ENCODE assay signal across 27 cellular contexts in genomic region chrX:39268207-39268606, GRCh38.
A peak's percentile ranks its signal among the peaks of the same experiment; 100 is the strongest.
DNase-seq lines count a peak whose midpoint lies in the region; ATAC-seq and FAIRE-seq lines count a peak whose summit lies in the region.
"Had no signal": no experiment of that assay in that cellular context is flagged by ENCODE, and none has a peak within 500 bp of the region (broad histone marks: within the 10 kb centered on the region; RNA-seq: fewer than 3 reads in every experiment).

No MANE protein-coding gene starts in this region.

- no peaks in the 10 kb centered on the region for H3K27me3 Mint-ChIP-seq in activated CD4-positive, alpha-beta T cell treated with anti-CD3 and anti-CD28 coated beads, Interleukin-2, amount 10 ng/mL, durations not matched to agents 24 days and 14 days
- no peaks in the 10 kb centered on the region for H3K27me3 Mint-ChIP-seq in activated naive CD4-positive, alpha-beta T cell treated with anti-CD3 and anti-CD28 coated beads for 36 hours (ENCODE audit: low read depth)
- no peaks in the 10 kb centered on the region for H3K27me3 Mint-ChIP-seq in activated T-helper 2 cell treated with anti-CD3 and anti-CD28 coated beads, Interferon-gamma antibody, Interleukin-2, Interleukin-4, amounts not matched to agents 10 μg/mL and 5 μg/mL and 100 μg/mL, durations not matched to agents 14 hours and 24 hours and 36 hours (ENCODE audit: low read depth)

- FAIRE-seq in islet of Langerhans (lab: Jason Lieb, UNC): peak; percentile 51
- FAIRE-seq: H54 had no signal

- no peak for ATAC-seq in GM18511 (IDR thresholded peaks at IDR 0.05; ENCODE audit: unreplicated experiment)
- no peak for ATAC-seq in HG02610 (IDR thresholded peaks at IDR 0.05; ENCODE audit: unreplicated experiment)
- ATAC-seq: PC-3 had no signal

- peaks cover 29% of the 10 kb centered on the region for H3K36me3 Mint-ChIP-seq in activated CD4-positive, alpha-beta T cell treated with anti-CD3 and anti-CD28 coated beads, Interleukin-2, amount 10 ng/mL, durations not matched to agents 24 days and 14 days (ENCODE audit: low read depth)
- peaks cover 4% of the 10 kb centered on the region for H3K36me3 Mint-ChIP-seq in activated naive CD4-positive, alpha-beta T cell treated with anti-CD3 and anti-CD28 coated beads for 36 hours (ENCODE audit: low read depth)
- H3K36me3 Mint-ChIP-seq in activated T-helper 2 cell treated with anti-CD3 and anti-CD28 coated beads, Interferon-gamma antibody, Interleukin-2, Interleukin-4, amounts not matched to agents 10 μg/mL and 5 μg/mL and 100 μg/mL, durations not matched to agents 14 hours and 24 hours and 36 hours (ENCODE audit: low read depth): peaks cover 53% of the 10 kb centered on the region
- H3K36me3 Mint-ChIP-seq: CD14-positive monocyte had no signal

- CTCF ChIA-PET in activated naive CD4-positive, alpha-beta T cell treated with anti-CD3 and anti-CD28 coated beads for 36 hours (lab: Charles Lee): interaction anchor here (0.7 kb wide), 1 partner anchor 36 kb away, joined by 3 read pairs; no protein-coding TSS in a partner anchor

- intact Hi-C loops in activated CD4-positive, alpha-beta T cell treated with anti-CD3 and anti-CD28 coated beads, Interleukin-2, amount 10 ng/mL, durations not matched to agents 24 days and 14 days (cut with micrococcal nuclease): loop anchor here (1.0 to 10.0 kb wide), 3 partner anchors 41 to 907 kb away; no protein-coding TSS in a partner anchor
- intact Hi-C loops in activated naive CD4-positive, alpha-beta T cell treated with anti-CD3 and anti-CD28 coated beads for 36 hours (cut with micrococcal nuclease): loop anchor here (1.0 to 10.0 kb wide), 2 partner anchors 41 to 897 kb away; no protein-coding TSS in a partner anchor
- intact Hi-C loops in activated T-helper 2 cell treated with anti-CD3 and anti-CD28 coated beads, Interferon-gamma antibody, Interleukin-2, Interleukin-4, amounts not matched to agents 10 μg/mL and 5 μg/mL and 100 μg/mL, durations not matched to agents 14 hours and 24 hours and 36 hours (cut with micrococcal nuclease): loop anchor here (1.0 to 10.0 kb wide), 2 partner anchors 41 to 227 kb away; no protein-coding TSS in a partner anchor

- peak overlapping the region; percentile 45 for H3K4me3 Mint-ChIP-seq in activated CD4-positive, alpha-beta T cell treated with anti-CD3 and anti-CD28 coated beads, Interleukin-2, amount 10 ng/mL, durations not matched to agents 24 days and 14 days
- peak overlapping the region; percentile 36 for H3K4me3 Mint-ChIP-seq in activated naive CD4-positive, alpha-beta T cell treated with anti-CD3 and anti-CD28 coated beads for 36 hours
- H3K4me3 Mint-ChIP-seq in activated T-helper 2 cell treated with anti-CD3 and anti-CD28 coated beads, Interferon-gamma antibody, Interleukin-2, Interleukin-4, amounts not matched to agents 10 μg/mL and 5 μg/mL and 100 μg/mL, durations not matched to agents 14 hours and 24 hours and 36 hours (ENCODE audit: low read depth): peak overlapping the region; percentile 54
- H3K4me3 Mint-ChIP-seq: CD14-positive monocyte had no signal

- no peak for DNase-seq in activated CD4-positive, alpha-beta T cell treated with anti-CD3 and anti-CD28 coated beads, Interleukin-2, amount 10 ng/mL, durations not matched to agents 24 days and 14 days
- no peak for DNase-seq in activated CD4-positive, alpha-beta T cell treated with anti-CD3 and anti-CD28 coated beads for 4 hours
- no peak for DNase-seq in activated naive CD4-positive, alpha-beta T cell treated with anti-CD3 and anti-CD28 coated beads for 36 hours
- no peak for DNase-seq in activated naive CD4-positive, alpha-beta T cell treated with Interleukin-2 at 50 U/mL for 16 hours
- no peak for DNase-seq in activated T-helper 2 cell treated with anti-CD3 and anti-CD28 coated beads, Interferon-gamma antibody, Interleukin-2, Interleukin-4, amounts not matched to agents 10 μg/mL and 5 μg/mL and 100 μg/mL, durations not matched to agents 14 hours and 24 hours and 36 hours (ENCODE audit: low spot score)
- DNase-seq: 8988T; ACHN; BE2C; Calu3; DMS79 treated with DMSO at 0.1 percent for 48 hours; GF-D8; MM.1S; NCI-H1048; NCI-H1417; NCI-H1694; NCI-H2029 treated with DMSO at 0.1 percent for 48 hours; NCI-H446 treated with DMSO at 0.1 percent for 48 hours; NCI-H526; NCI-H82; NK-92 treated with Interleukin-12 subunit alpha and Interleukin-12 subunit beta, amount 100 ng/mL, for 24 hours; PC-3 had no signal

- H3K4me1 Mint-ChIP-seq in activated CD4-positive, alpha-beta T cell treated with anti-CD3 and anti-CD28 coated beads, Interleukin-2, amount 10 ng/mL, durations not matched to agents 24 days and 14 days: peaks cover 29% of the 10 kb centered on the region
- H3K4me1 Mint-ChIP-seq in activated naive CD4-positive, alpha-beta T cell treated with anti-CD3 and anti-CD28 coated beads for 36 hours (ENCODE audit: low read depth): peaks cover 46% of the 10 kb centered on the region
- H3K4me1 Mint-ChIP-seq in activated T-helper 2 cell treated with anti-CD3 and anti-CD28 coated beads, Interferon-gamma antibody, Interleukin-2, Interleukin-4, amounts not matched to agents 10 μg/mL and 5 μg/mL and 100 μg/mL, durations not matched to agents 14 hours and 24 hours and 36 hours (ENCODE audit: low read depth): peaks cover 33% of the 10 kb centered on the region
- H3K4me1 Mint-ChIP-seq: CD14-positive monocyte, IgD-negative memory B cell had no signal

- H3K9me3 Mint-ChIP-seq in activated CD4-positive, alpha-beta T cell treated with anti-CD3 and anti-CD28 coated beads, Interleukin-2, amount 10 ng/mL, durations not matched to agents 24 days and 14 days: peaks cover 16% of the 10 kb centered on the region
- peaks cover 4% of the 10 kb centered on the region for H3K9me3 Mint-ChIP-seq in activated naive CD4-positive, alpha-beta T cell treated with anti-CD3 and anti-CD28 coated beads for 36 hours
- H3K9me3 Mint-ChIP-seq in activated T-helper 2 cell treated with anti-CD3 and anti-CD28 coated beads, Interferon-gamma antibody, Interleukin-2, Interleukin-4, amounts not matched to agents 10 μg/mL and 5 μg/mL and 100 μg/mL, durations not matched to agents 14 hours and 24 hours and 36 hours: peaks cover 17% of the 10 kb centered on the region

- H3K27ac Mint-ChIP-seq in activated CD4-positive, alpha-beta T cell treated with anti-CD3 and anti-CD28 coated beads, Interleukin-2, amount 10 ng/mL, durations not matched to agents 24 days and 14 days: peak overlapping the region; percentile 87
- H3K27ac Mint-ChIP-seq in activated naive CD4-positive, alpha-beta T cell treated with anti-CD3 and anti-CD28 coated beads for 36 hours: peak overlapping the region; percentile 91
- H3K27ac Mint-ChIP-seq in activated T-helper 2 cell treated with anti-CD3 and anti-CD28 coated beads, Interferon-gamma antibody, Interleukin-2, Interleukin-4, amounts not matched to agents 10 μg/mL and 5 μg/mL and 100 μg/mL, durations not matched to agents 14 hours and 24 hours and 36 hours: peak overlapping the region; percentile 91
- H3K27ac Mint-ChIP-seq: CD14-positive monocyte, IgD-negative memory B cell had no signal
